Comparison of ENCODE assay signal across 10 cellular contexts in the genomic region with DNA sequence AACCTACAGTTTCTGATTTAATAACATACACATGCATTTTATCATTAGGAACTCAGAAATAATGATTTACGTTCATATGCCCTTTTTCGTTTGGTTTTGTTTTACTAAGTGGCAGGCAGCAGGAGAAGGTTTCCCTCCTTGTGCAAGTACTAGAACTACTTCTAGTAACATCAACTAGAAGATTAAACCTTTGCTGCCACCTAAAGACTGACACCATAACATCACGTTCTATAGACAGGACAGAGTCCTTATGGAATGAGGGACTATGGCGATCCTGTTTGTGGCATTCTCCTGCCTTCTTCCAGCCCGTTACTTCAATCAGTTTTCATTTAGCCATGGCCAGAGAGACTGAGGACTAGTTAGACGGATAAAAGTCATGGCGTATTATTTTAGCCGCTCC. TPM values are rescaled to one million over a fixed set of nuclear protein-coding genes. Genes with fewer than 3 reads are reported as not detected.
DNase-seq lines count a peak whose midpoint lies in the region; ATAC-seq and TF ChIP-seq lines count a peak whose summit lies in the region.
"Had no signal": no experiment of that assay in that cellular context is flagged by ENCODE, and none has a peak within 500 bp of the region (broad histone marks: within the 10 kb centered on the region; RNA-seq: fewer than 3 reads in every experiment).

No MANE protein-coding gene starts in this region.

- H3K9ac ChIP-seq in DND-41 (ENCODE audit: low read depth, low read length): no peak overlapping the region

- H3K27ac ChIP-seq in DND-41 (ENCODE audit: low read length): no peak overlapping the region
- no peak overlapping the region for H3K27ac ChIP-seq in RWPE2 (ENCODE audit: poor library complexity, severe bottlenecking)
- H3K27ac ChIP-seq: HL-60 had no signal

- H3K9me3 ChIP-seq in DND-41 (ENCODE audit: insufficient read depth, low read length, severe bottlenecking) (no peaks in the 10 kb centered on the region), RWPE2 (ENCODE audit: severe bottlenecking) (no peaks in the 10 kb centered on the region)

- H2AFZ ChIP-seq in DND-41 (ENCODE audit: low read depth, low read length): no peak overlapping the region

- ATAC-seq in DND-41 (ENCODE audit: insufficient read depth, low read depth): no peak
- ATAC-seq in RWPE2 (ENCODE audit: low read depth): peak; percentile 73; the same call in 2 of the 3 replicates
- ATAC-seq in HG03175 (IDR thresholded peaks at IDR 0.05; ENCODE audit: unreplicated experiment): no peak
- no peak for ATAC-seq in naive thymus-derived CD8-positive, alpha-beta T cell

- DNase-seq in DND-41: no peak
- peak; percentile 39 for DNase-seq in Jurkat, Clone E6-1 (ENCODE audit: low read depth, low spot score)
- no peak for DNase-seq in RWPE2 (ENCODE audit: low spot score)
- peak; percentile 51 for DNase-seq in kidney tubule cell (ENCODE audit: low spot score)
- DNase-seq in stimulated activated CD8-positive, alpha-beta memory T cell treated with anti-CD3 and anti-CD28 coated beads, Interleukin-4, amount 100 ng/mL, for 48 hours: no peak
- DNase-seq in naive thymus-derived CD8-positive, alpha-beta T cell: no peak
- DNase-seq in OCI-M2 (lab: John Stamatoyannopoulos, UW; ENCODE audit: unreplicated experiment): no peak

- H3K9me3 Mint-ChIP-seq in naive thymus-derived CD8-positive, alpha-beta T cell: no peaks in the 10 kb centered on the region

- no peak overlapping the region for H3K4me3 ChIP-seq in DND-41 (ENCODE audit: low read depth in 1 of 2, low read length in 2 of 2)
- no peak overlapping the region for H3K4me3 ChIP-seq in Jurkat, Clone E6-1 (ENCODE audit: low read length)
- H3K4me3 ChIP-seq in RWPE2 (ENCODE audit: severe bottlenecking): no peak overlapping the region

- peaks cover 3 to 26% (median 23%) of the 10 kb centered on the region in 5 donors for H3K27me3 Mint-ChIP-seq in naive thymus-derived CD8-positive, alpha-beta T cell

- H3K27ac Mint-ChIP-seq in naive thymus-derived CD8-positive, alpha-beta T cell: no peak overlapping the region

- H3K4me3 Mint-ChIP-seq in naive thymus-derived CD8-positive, alpha-beta T cell: no peak overlapping the region

- no peaks in the 10 kb centered on the region for H3K4me1 Mint-ChIP-seq in naive thymus-derived CD8-positive, alpha-beta T cell

- H3K4me2 ChIP-seq in DND-41 (ENCODE audit: insufficient read depth, low read length): no peak overlapping the region

- no peaks in the 10 kb centered on the region for H3K36me3 ChIP-seq in DND-41 (ENCODE audit: insufficient read depth, low read length)
- no peaks in the 10 kb centered on the region for H3K36me3 ChIP-seq in RWPE2 (ENCODE audit: low read depth)

- no peaks in the 10 kb centered on the region for H3K79me2 ChIP-seq in DND-41 (ENCODE audit: insufficient read depth, low read length)

- TF ChIP-seq CTCF in DND-41 (IDR thresholded peaks at IDR 0.05; ENCODE audit: borderline replicate concordance, extremely low read depth, low read length, poor library complexity, severe bottlenecking) (peak; percentile 54), RWPE2 (IDR thresholded peaks at IDR 0.05; ENCODE audit: poor library complexity, severe bottlenecking) (peak; percentile 33)

- POLR2A ChIA-PET in naive thymus-derived CD8-positive, alpha-beta T cell (lab: Charles Lee): no interaction called here

- H3K4me1 ChIP-seq in DND-41 (ENCODE audit: insufficient read depth, low read length) (no peaks in the 10 kb centered on the region), RWPE2 (ENCODE audit: insufficient read depth, poor library complexity, severe bottlenecking) (no peaks in the 10 kb centered on the region)

- H3K36me3 Mint-ChIP-seq in naive thymus-derived CD8-positive, alpha-beta T cell: no peaks in the 10 kb centered on the region

- H3K27me3 ChIP-seq in DND-41 (ENCODE audit: insufficient read depth, low read length, poor library complexity): peaks cover 9% of the 10 kb centered on the region
- H3K27me3 ChIP-seq in RWPE2 (ENCODE audit: insufficient read depth, poor library complexity, severe bottlenecking): peaks cover 2% of the 10 kb centered on the region

- H4K20me1 ChIP-seq in DND-41 (ENCODE audit: insufficient read depth, low read length): no peaks in the 10 kb centered on the region

RNA-seq across cellular contexts. Expression of a gene that starts 53.2 kb away (rescaled TPM):
- polyA plus RNA-seq in Jurkat, Clone E6-1 (2012; ENCODE audit: insufficient read depth, insufficient read length): not detected
- not detected for total RNA-seq in naive thymus-derived CD8-positive, alpha-beta T cell
- polyA plus RNA-seq in naive thymus-derived CD8-positive, alpha-beta T cell: not detected
- total RNA-seq: dermis microvascular lymphatic vessel endothelial cell had no signal

Comparison
In these comparisons a context has a peak if more than half of its experiments do, and no peak if none do; other contexts are left out.
1. DNase-seq: peak in Jurkat, Clone E6-1 (single experiment) and kidney tubule cell (single experiment); none in DND-41 (single experiment), RWPE2 (single experiment), stimulated activated CD8-positive, alpha-beta memory T cell treated with anti-CD3 and anti-CD28 coated beads, Interleukin-4, amount 100 ng/mL, for 48 hours (single experiment), naive thymus-derived CD8-positive, alpha-beta T cell (0 of 10) and OCI-M2 (single experiment).